ENCODE assay signal across 9 cellular contexts in genomic region chr12:32534698-32535097, GRCh38.
A peak's percentile ranks its signal among the peaks of the same experiment; 100 is the strongest.
DNase-seq lines count a peak whose midpoint lies in the region; ATAC-seq and TF ChIP-seq lines count a peak whose summit lies in the region.
"Had no signal": no experiment of that assay in that cellular context is flagged by ENCODE, and none has a peak within 500 bp of the region (broad histone marks: within the 10 kb centered on the region; RNA-seq: fewer than 3 reads in every experiment).

No MANE protein-coding gene starts in this region.

- H3K27me3 Mint-ChIP-seq in nephron (ENCODE audit: low read depth), result no peaks in the 10 kb centered on the region

- no peaks in the 10 kb centered on the region for H3K36me3 ChIP-seq in heart right ventricle
- H3K36me3 ChIP-seq in aorta (ENCODE audit: control insufficient read depth in 1 of 2, insufficient read depth in 2 of 2, low read length in 1 of 2), result no peaks in the 10 kb centered on the region

- peak in 5 of 8 donors; percentile 2 to 19 (median 4) for ATAC-seq in heart right ventricle
- ATAC-seq in aorta (ENCODE audit: low FRiP score), result no peak
- no peak for ATAC-seq in left colon

- no peaks in the 10 kb centered on the region for H3K36me3 Mint-ChIP-seq in nephron (ENCODE audit: low read depth)

- WGBS in heart right ventricle, 2 donors, result 3% methylated on average over 1 of the region's 1 CpG
- WGBS in aorta, 2 donors, result 1 to 5% methylated on average over 1 of the region's 1 CpG

- H3K27ac Mint-ChIP-seq in nephron, result peak overlapping the region; percentile 58 to 78 (median 78)
- H3K27ac Mint-ChIP-seq: activated naive CD8-positive, alpha-beta T cell treated with anti-CD3 and anti-CD28 coated beads, Interleukin-2, amount 10 ng/mL, durations not matched to agents 7 days and 5 days had no signal

- H3K27me3 ChIP-seq in heart right ventricle (no peaks in the 10 kb centered on the region), aorta (ENCODE audit: control insufficient read depth in 1 of 2, insufficient read depth in 2 of 2, low read length in 1 of 2) (no peaks in the 10 kb centered on the region)

- H3K27ac ChIP-seq in heart right ventricle (peak overlapping the region; percentile 62 to 89 (median 75)), epithelial cell of prostate (peak overlapping the region; percentile 23), aorta (ENCODE audit: low read depth in 1 of 2, low read length in 2 of 2) (peak overlapping the region in 1 of 2 donors; percentile 39)

- H3K4me1 ChIP-seq in heart right ventricle, result peaks cover 0 to 68% (median 57%) of the 10 kb centered on the region in 9 donors
- H3K4me1 ChIP-seq in aorta (ENCODE audit: control insufficient read depth in 1 of 2, insufficient read depth in 2 of 2, low read length in 2 of 2), result peaks cover 0 to 5% of the 10 kb centered on the region in 2 donors

- H3K9me3 Mint-ChIP-seq in nephron, result no peaks in the 10 kb centered on the region
- H3K9me3 Mint-ChIP-seq: activated naive CD8-positive, alpha-beta T cell treated with anti-CD3 and anti-CD28 coated beads, Interleukin-2, amount 10 ng/mL, durations not matched to agents 7 days and 5 days had no signal

- DNase-seq in heart right ventricle (no peak), cardiac septum (ENCODE audit: low spot score) (no peak), epithelial cell of prostate (ENCODE audit: low read depth, low spot score) (no peak), aorta (no peak), left colon (no peak), activated gamma-delta T cell treated with Interleukin-2 at 50 U/mL for 16 hours (no peak)
- no peak for DNase-seq in activated CD4-positive, alpha-beta T cell treated with anti-CD3 and anti-CD28 coated beads, Interleukin-2, amount 50 U/mL, for 48 hours
- DNase-seq: activated naive CD8-positive, alpha-beta T cell treated with anti-CD3 and anti-CD28 coated beads, Interleukin-2, amount 10 ng/mL, durations not matched to agents 7 days and 5 days had no signal

- H3K4me1 Mint-ChIP-seq in nephron, result peaks cover 44% of the 10 kb centered on the region

- peak overlapping the region in 9 of 10 donors; percentile 33 to 62 (median 56) for H3K4me3 ChIP-seq in heart right ventricle
- peak overlapping the region; percentile 79 to 97 for H3K4me3 ChIP-seq in aorta (ENCODE audit: low read length in 2 of 2)

- no peak for TF ChIP-seq CTCF in heart right ventricle (IDR thresholded peaks at IDR 0.05)
- TF ChIP-seq CTCF in nephron (IDR thresholded peaks at IDR 0.05; ENCODE audit: unreplicated experiment in 3 of 3), result no peak

- H3K9me3 ChIP-seq in heart right ventricle (no peaks in the 10 kb centered on the region), aorta (ENCODE audit: control insufficient read depth, low read length) (no peaks in the 10 kb centered on the region)

- intact Hi-C loops in heart right ventricle (cut with DNase I) (loop anchor here in 4 of 10 donors (5.0 kb wide), 2 partner anchors 33 to 77 kb away; no protein-coding TSS in a partner anchor), cardiac septum (cut with DNase I) (loop anchor here (10.0 kb wide), 1 partner anchor 50 kb away; no protein-coding TSS in a partner anchor), aorta (cut with DNase I) (loop anchor here in 1 of 2 donors (10.0 kb wide), 1 partner anchor 140 kb away; the partner anchor contains the start of gene DNM1L), left colon (cut with DNase I, micrococcal nuclease) (no loop called here)

- peak overlapping the region in 1 of 3 experiments; percentile 18 for H3K4me3 Mint-ChIP-seq in nephron
- H3K4me3 Mint-ChIP-seq: activated naive CD8-positive, alpha-beta T cell treated with anti-CD3 and anti-CD28 coated beads, Interleukin-2, amount 10 ng/mL, durations not matched to agents 7 days and 5 days had no signal

Comparison
In these comparisons a context has a peak if more than half of its experiments do, and no peak if none do; other contexts are left out.
1. ATAC-seq: peak in heart right ventricle (5 of 8); none in aorta (single experiment) and left colon (single experiment).